In the genomic region with DNA sequence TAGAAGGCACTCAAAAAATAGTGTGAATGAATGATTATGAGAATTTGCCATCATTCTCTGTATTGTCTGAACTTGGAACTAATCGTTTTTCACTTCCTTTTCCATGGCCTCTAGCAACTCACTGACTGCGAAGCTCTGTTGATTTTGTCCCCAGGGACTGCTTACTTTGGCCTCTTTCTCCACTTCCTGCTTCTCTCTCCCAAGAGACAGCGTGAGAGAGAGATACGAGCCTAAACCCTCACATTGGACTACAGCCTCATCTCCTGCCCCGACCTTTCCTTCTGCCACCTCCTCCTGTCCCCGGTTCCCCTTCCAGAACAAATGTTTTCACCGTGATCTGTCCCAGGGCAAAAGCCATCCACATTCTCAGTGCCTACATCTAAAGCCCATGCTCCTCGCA, we compare ENCODE assay signal across 8 cellular contexts.
DNase-seq lines count a peak whose midpoint lies in the region; ATAC-seq and TF ChIP-seq lines count a peak whose summit lies in the region.
"Had no signal": no experiment of that assay in that cellular context is flagged by ENCODE, and none has a peak within 500 bp of the region (broad histone marks: within the 10 kb centered on the region; RNA-seq: fewer than 3 reads in every experiment).

No MANE protein-coding gene starts in this region.

- TF ChIP-seq POLR2A in gastrocnemius medialis (IDR thresholded peaks at IDR 0.05), result no peak

- no peak for DNase-seq in gastrocnemius medialis
- no peak for DNase-seq in GOT3 (lab: John Stamatoyannopoulos, UW)
- no peak for DNase-seq in NCI-H1048 (lab: John Stamatoyannopoulos, UW)
- no peak for DNase-seq in middle frontal gyrus (ENCODE audit: extremely low spot score, low spot score)
- DNase-seq: activated naive CD4-positive, alpha-beta T cell treated with anti-CD3 and anti-CD28 coated beads, Interleukin-2, amount 10 ng/mL, durations not matched to agents 7 days and 5 days had no signal

- TF ChIP-seq CTCF in VCaP (conservative IDR thresholded peaks at IDR 0.05) (no peak), gastrocnemius medialis (IDR thresholded peaks at IDR 0.05 in 4 of 5, conservative IDR thresholded peaks at IDR 0.05 in 1 of 5) (no peak)

- H3K27ac ChIP-seq in VCaP (peak overlapping the region; percentile 36; the same call in 1 of the 2 replicates), gastrocnemius medialis (peak overlapping the region in 1 of 4 donors; percentile 18)

- no peaks in the 10 kb centered on the region for H3K36me3 ChIP-seq in gastrocnemius medialis

- in situ Hi-C loops in gastrocnemius medialis (cut with MboI; ENCODE audit: low sequenced_read_pairs in 4 of 4), result no loop called here

- ATAC-seq in GM19035 (IDR thresholded peaks at IDR 0.05; ENCODE audit: unreplicated experiment), result peak; percentile 79
- peak; percentile 97 for ATAC-seq in HG02938 (IDR thresholded peaks at IDR 0.05; ENCODE audit: unreplicated experiment)
- ATAC-seq in gastrocnemius medialis, result peak; percentile 30 to 41

- no peak overlapping the region for H3K4me3 ChIP-seq in gastrocnemius medialis

- no peaks in the 10 kb centered on the region for H3K4me1 ChIP-seq in gastrocnemius medialis

- intact Hi-C loops in gastrocnemius medialis (cut with DNase I; ENCODE audit: low total_unique reads), result no loop called here

- no peaks in the 10 kb centered on the region for H3K9me3 ChIP-seq in gastrocnemius medialis

- H3K27me3 ChIP-seq in gastrocnemius medialis, result no peaks in the 10 kb centered on the region

Comparison
In these comparisons a context has a peak if more than half of its experiments do, and no peak if none do; other contexts are left out.
1. ATAC-seq: peak in every context shown above with its lines; median percentile 97 in HG02938; 79 in GM19035; 36 in gastrocnemius medialis.